8 cellular contexts compared by ENCODE assay signal in the genomic region with DNA sequence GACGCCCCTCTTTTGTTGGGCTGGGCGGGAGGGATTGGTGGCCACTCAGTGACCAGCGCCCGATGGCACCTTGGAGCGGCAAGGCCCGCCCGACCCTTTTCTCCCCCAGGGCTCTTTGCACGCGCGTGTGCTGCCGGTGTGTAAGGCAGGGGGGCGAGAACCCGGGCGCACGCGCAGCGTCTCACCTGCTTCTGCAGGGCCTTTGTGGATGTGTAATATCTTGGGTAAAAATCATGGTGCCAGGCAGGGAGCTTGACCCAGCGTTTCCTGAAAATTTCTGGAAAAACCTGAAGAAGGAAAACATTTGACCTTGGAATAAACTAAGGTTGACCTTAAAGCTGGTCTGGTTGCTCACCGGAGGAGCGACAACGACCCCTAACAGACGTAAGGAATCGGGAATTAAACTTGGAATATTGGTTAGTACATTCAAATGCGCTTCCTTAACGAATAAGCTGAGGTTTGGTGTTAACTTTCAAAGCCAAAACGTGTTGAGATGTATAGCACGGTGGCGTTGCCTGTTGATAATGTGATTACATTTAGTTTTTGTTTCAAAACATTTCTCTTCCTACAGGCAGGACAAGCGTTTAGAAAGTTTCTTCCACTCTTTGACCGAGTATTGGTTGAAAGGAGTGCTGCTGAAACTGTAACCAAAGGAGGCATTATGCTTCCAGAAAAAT. TPM values are rescaled to one million over a fixed set of nuclear protein-coding genes. Genes with fewer than 3 reads are reported as not detected.
DNase-seq lines count a peak whose midpoint lies in the region; ATAC-seq and TF ChIP-seq lines count a peak whose summit lies in the region.

No MANE protein-coding gene starts in this region.

- TF ChIP-seq EP300 in ovary (IDR thresholded peaks at IDR 0.05) = no peak

- TF ChIP-seq POLR2A in ovary (IDR thresholded peaks at IDR 0.05) = no peak

- peak overlapping the region; percentile 96 to 97 for H3K27ac ChIP-seq in ovary

- no peaks in the 10 kb centered on the region for H3K9me3 Mint-ChIP-seq in activated naive CD4-positive, alpha-beta T cell treated with anti-CD3 and anti-CD28 coated beads for 36 hours

- CTCF ChIA-PET in activated naive CD4-positive, alpha-beta T cell treated with anti-CD3 and anti-CD28 coated beads for 36 hours (lab: Charles Lee) = no interaction called here

- DNase-seq in activated naive CD4-positive, alpha-beta T cell treated with anti-CD3 and anti-CD28 coated beads for 36 hours = no peak
- no peak for DNase-seq in activated naive CD4-positive, alpha-beta T cell treated with Interleukin-2 at 50 U/mL for 16 hours
- DNase-seq in T-helper 17 cell (no peak), fibroblast of mammary gland (ENCODE audit: low read depth) (peak; percentile 10), ovary (no peak), NCI-H524 treated with DMSO at 0.1 percent for 48 hours (lab: John Stamatoyannopoulos, UW) (no peak)
- DNase-seq in effector CD4-positive, alpha-beta T cell = no peak

- TF ChIP-seq CTCF in fibroblast of mammary gland (conservative IDR thresholded peaks at IDR 0.05; ENCODE audit: control insufficient read depth, insufficient read depth, low read depth, low read length) (no peak), ovary (IDR thresholded peaks at IDR 0.05) (no peak)

- H3K4me1 ChIP-seq in ovary (ENCODE audit: insufficient read depth) = peaks cover 4% of the 10 kb centered on the region

- no peaks in the 10 kb centered on the region for H3K27me3 Mint-ChIP-seq in activated naive CD4-positive, alpha-beta T cell treated with anti-CD3 and anti-CD28 coated beads for 36 hours (ENCODE audit: low read depth)
- H3K27me3 Mint-ChIP-seq in T-helper 17 cell = no peaks in the 10 kb centered on the region

- peak overlapping the region; percentile 98 for H3K27ac Mint-ChIP-seq in activated naive CD4-positive, alpha-beta T cell treated with anti-CD3 and anti-CD28 coated beads for 36 hours
- peak overlapping the region; percentile 95 for H3K27ac Mint-ChIP-seq in T-helper 17 cell

- H3K36me3 ChIP-seq in ovary = no peaks in the 10 kb centered on the region

- peaks cover 47% of the 10 kb centered on the region for H3K4me1 Mint-ChIP-seq in activated naive CD4-positive, alpha-beta T cell treated with anti-CD3 and anti-CD28 coated beads for 36 hours (ENCODE audit: low read depth)
- H3K4me1 Mint-ChIP-seq in T-helper 17 cell = peaks cover 34% of the 10 kb centered on the region

- intact Hi-C loops in activated naive CD4-positive, alpha-beta T cell treated with anti-CD3 and anti-CD28 coated beads for 36 hours (cut with micrococcal nuclease) = loop anchor here (1.0 to 5.0 kb wide), 11 partner anchors 15 to 861 kb away; partner anchors contain the start of genes ANKRD44, CCDC150, COQ10B and MARS2
- intact Hi-C loops in ovary (cut with DNase I) = no loop called here

- H3K4me3 ChIP-seq in fibroblast of mammary gland (ENCODE audit: control insufficient read depth, low read depth, low read length) = peak overlapping the region; percentile 79
- H3K4me3 ChIP-seq in ovary = peak overlapping the region; percentile 95

- ATAC-seq in HG02973 (IDR thresholded peaks at IDR 0.05; ENCODE audit: unreplicated experiment) = peak; percentile 5
- ATAC-seq in T-helper 17 cell = peak; percentile 10

- peak overlapping the region; percentile 92 for H3K4me3 Mint-ChIP-seq in activated naive CD4-positive, alpha-beta T cell treated with anti-CD3 and anti-CD28 coated beads for 36 hours
- peak overlapping the region; percentile 96 for H3K4me3 Mint-ChIP-seq in T-helper 17 cell

- WGBS in ovary, 3 donors = 0 to 1% (median 0%) methylated on average over 27 to 30 of the region's 30 CpGs

- H3K27me3 ChIP-seq in ovary = no peaks in the 10 kb centered on the region

- H3K36me3 Mint-ChIP-seq in activated naive CD4-positive, alpha-beta T cell treated with anti-CD3 and anti-CD28 coated beads for 36 hours (ENCODE audit: low read depth) = peaks cover 72% of the 10 kb centered on the region
- peaks cover 9% of the 10 kb centered on the region for H3K36me3 Mint-ChIP-seq in T-helper 17 cell (ENCODE audit: low read depth)

- no peaks in the 10 kb centered on the region for H3K9me3 ChIP-seq in T-helper 17 cell (ENCODE audit: control insufficient read depth, low read length, poor library complexity, severe bottlenecking)
- H3K9me3 ChIP-seq in ovary = no peaks in the 10 kb centered on the region

RNA-seq across cellular contexts. Expression of gene HSPE1, which starts 0.5 kb away (rescaled TPM):
- total RNA-seq in activated naive CD4-positive, alpha-beta T cell treated with anti-CD3 and anti-CD28 coated beads for 36 hours = 100 to 1,000 TPM; 294 to 310 TPM
- 10 to 100 TPM; 61.3 to 74.6 TPM for total RNA-seq in T-helper 17 cell
- 100 to 1,000 TPM in 1 of 7 donors, 10 to 100 TPM in 6; 57.8 to 110 (median 69.5) TPM for total RNA-seq in ovary
- 100 to 1,000 TPM in 1 of 2 donors, 10 to 100 TPM in 1; 67.2 to 128 TPM for polyA plus RNA-seq in ovary

RNA-seq across cellular contexts. Expression of gene HSPD1, which starts 1.0 kb away (rescaled TPM):
- total RNA-seq in activated naive CD4-positive, alpha-beta T cell treated with anti-CD3 and anti-CD28 coated beads for 36 hours = 1,000 to 10,000 TPM; 1,191 to 1,210 TPM
- total RNA-seq in T-helper 17 cell = 100 to 1,000 TPM; 161 to 182 TPM
- 100 to 1,000 TPM; 146 to 289 (median 192) TPM for total RNA-seq in ovary
- 100 to 1,000 TPM; 153 to 343 TPM for polyA plus RNA-seq in ovary

RNA-seq across cellular contexts. Expression of gene MOB4, which starts 15.2 kb away (rescaled TPM):
- total RNA-seq in activated naive CD4-positive, alpha-beta T cell treated with anti-CD3 and anti-CD28 coated beads for 36 hours = 10 to 100 TPM; 10.7 to 14.1 TPM
- total RNA-seq in T-helper 17 cell (10 to 100 TPM; 16.3 to 28.9 TPM), ovary (10 to 100 TPM; 18.7 to 36.2 (median 25.5) TPM)
- 10 to 100 TPM; 19.4 to 25.8 TPM for polyA plus RNA-seq in ovary

RNA-seq across cellular contexts. Expression of gene COQ10B, which starts 47.3 kb away (rescaled TPM):
- 10 to 100 TPM; 17.5 to 17.8 TPM for total RNA-seq in activated naive CD4-positive, alpha-beta T cell treated with anti-CD3 and anti-CD28 coated beads for 36 hours
- total RNA-seq in T-helper 17 cell (10 to 100 TPM; 50.8 to 54.9 TPM), ovary (10 to 100 TPM; 16.4 to 23.1 (median 18.4) TPM)
- 10 to 100 TPM; 12.8 to 16.0 TPM for polyA plus RNA-seq in ovary

Comparison
In these comparisons a context has a peak if more than half of its experiments do, and no peak if none do; other contexts are left out.
1. RNA of gene HSPD1, which starts 1.0 kb away (total RNA-seq): 1,191 to 1,210 TPM in activated naive CD4-positive, alpha-beta T cell treated with anti-CD3 and anti-CD28 coated beads for 36 hours; 146 to 289 TPM in ovary and 161 to 182 TPM in T-helper 17 cell; every median in the first group is over 4 times any median in the second.